Comparison of ENCODE assay signal across 7 cellular contexts in genomic region chr22:29270475-29271271, GRCh38. TPM values are rescaled to one million over a fixed set of nuclear protein-coding genes. Genes with fewer than 3 reads are reported as not detected.
DNase-seq lines count a peak whose midpoint lies in the region; ATAC-seq and TF ChIP-seq lines count a peak whose summit lies in the region.

No MANE protein-coding gene starts in this region.

- DNase-seq in HFF-Myc (ENCODE audit: extremely low read depth, low read depth) (no peak), SK-N-MC (ENCODE audit: low read depth, low spot score) (no peak), fibroblast of lung (ENCODE audit: low read depth in 2 of 2) (peak; percentile 43 to 62), sigmoid colon (no peak), NCI-H1048 (lab: John Stamatoyannopoulos, UW) (no peak), Ammon's horn (ENCODE audit: low spot score) (no peak)

- no peak overlapping the region for H2AFZ ChIP-seq in fibroblast of lung (ENCODE audit: low read length)

- peaks cover 87% of the 10 kb centered on the region for H3K79me2 ChIP-seq in fibroblast of lung (ENCODE audit: control insufficient read depth, insufficient read depth, low read length)

- 22 to 27% methylated on average over 9 of the region's 9 CpGs for WGBS in sigmoid colon, 2 donors

- no peak for TF ChIP-seq CTCF in HFF-Myc (IDR thresholded peaks at IDR 0.05; ENCODE audit: low read depth, low read length, missing control alignments)
- TF ChIP-seq CTCF in fibroblast of lung (conservative IDR thresholded peaks at IDR 0.05 in 1 of 2, IDR thresholded peaks at IDR 0.05 in 1 of 2; ENCODE audit: low read depth in 1 of 2, low read length in 2 of 2): no peak
- TF ChIP-seq CTCF in sigmoid colon (IDR thresholded peaks at IDR 0.05): no peak

- H3K27me3 ChIP-seq in fibroblast of lung (ENCODE audit: control insufficient read depth, insufficient read depth, low read length): no peaks in the 10 kb centered on the region
- no peaks in the 10 kb centered on the region for H3K27me3 ChIP-seq in sigmoid colon

- H3K36me3 ChIP-seq in SK-N-MC (ENCODE audit: insufficient read depth, low read length) (peaks cover 77% of the 10 kb centered on the region), fibroblast of lung (ENCODE audit: control insufficient read depth, insufficient read depth, low read length) (peaks cover 5% of the 10 kb centered on the region), sigmoid colon (peaks cover 6 to 38% (median 20%) of the 10 kb centered on the region in 4 donors)

- H3K27ac ChIP-seq in SK-N-MC (peak overlapping the region; percentile 16; the same call in 1 of the 2 replicates), fibroblast of lung (ENCODE audit: insufficient read depth, low read length) (peak overlapping the region; percentile 100), sigmoid colon (peak overlapping the region; percentile 94 to 100 (median 96))

- H3K4me3 ChIP-seq in HFF-Myc (replicated peaks; ENCODE audit: low read depth, low read length): peak overlapping the region; percentile 80
- peak overlapping the region; percentile 99 for H3K4me3 ChIP-seq in SK-N-MC
- peak overlapping the region; percentile 82 to 91 (median 88) for H3K4me3 ChIP-seq in fibroblast of lung (replicated peaks in 1 of 4; ENCODE audit: control extremely low read depth in 1 of 4, insufficient read depth in 1 of 4, low read depth in 3 of 4, low read length in 4 of 4)
- peak overlapping the region; percentile 72 to 80 (median 76) for H3K4me3 ChIP-seq in sigmoid colon

- TF ChIP-seq POLR2A in sigmoid colon (IDR thresholded peaks at IDR 0.05): no peak

- H3K4me1 ChIP-seq in fibroblast of lung (ENCODE audit: control insufficient read depth, extremely low read depth, insufficient read depth, low read length) (peaks cover 26% of the 10 kb centered on the region), sigmoid colon (peaks cover 0 to 80% (median 72%) of the 10 kb centered on the region in 4 donors)

- no peak for TF ChIP-seq EP300 in sigmoid colon (IDR thresholded peaks at IDR 0.05)

- ATAC-seq in HG03025 (IDR thresholded peaks at IDR 0.05; ENCODE audit: low FRiP score, unreplicated experiment): no peak

- H4K20me1 ChIP-seq in fibroblast of lung (ENCODE audit: control insufficient read depth, extremely low read depth, insufficient read depth, low read length): peaks cover 24% of the 10 kb centered on the region

- H3K9ac ChIP-seq in SK-N-MC (ENCODE audit: insufficient read length) (peak overlapping the region; percentile 100), fibroblast of lung (ENCODE audit: insufficient read depth, low read length) (no peak overlapping the region)

- intact Hi-C loops in sigmoid colon (cut with DNase I): no loop called here

- H3K9me3 ChIP-seq in SK-N-MC (ENCODE audit: low read depth, low read length) (no peaks in the 10 kb centered on the region), fibroblast of lung (ENCODE audit: control insufficient read depth, insufficient read depth, low read depth, low read length) (no peaks in the 10 kb centered on the region), sigmoid colon (no peaks in the 10 kb centered on the region)

- peak overlapping the region; percentile 100 for H3K4me2 ChIP-seq in fibroblast of lung (ENCODE audit: extremely low read depth, insufficient read depth, low read length)

RNA-seq across cellular contexts. Expression of gene EWSR1, which starts 2.6 kb away (rescaled TPM):
- 107 and 150 TPM in 2 replicates for total RNA-seq in fibroblast of lung
- polyA plus RNA-seq in fibroblast of lung: 172 and 224 TPM in 2 replicates
- polyA plus RNA-seq in fibroblast of lung (2012): 259 and 264 TPM in 2 replicates
- polyA minus RNA-seq in fibroblast of lung (ENCODE audit: low replicate concordance): 288 and 421 TPM in 2 replicates
- 100 to 1,000 TPM; 170 to 233 (median 177) TPM for total RNA-seq in sigmoid colon
- 100 to 1,000 TPM in 1 of 3 donors, 10 to 100 TPM in 2; 81.4 to 182 (median 83.5) TPM for polyA plus RNA-seq in sigmoid colon

RNA-seq across cellular contexts. Expression of gene RHBDD3, which starts 2.9 kb away (rescaled TPM):
- total RNA-seq in fibroblast of lung (20.3 and 20.6 TPM in 2 replicates), sigmoid colon (10 to 100 TPM; 16.1 to 20.5 (median 18.0) TPM)
- polyA plus RNA-seq in fibroblast of lung (6.7 and 7.2 TPM in 2 replicates), sigmoid colon (10 to 100 TPM in 1 of 3 donors, 1 to 10 TPM in 2; 5.4 to 40.7 (median 8.3) TPM)
- polyA plus RNA-seq in fibroblast of lung (2012): 12.9 and 13.3 TPM in 2 replicates
- polyA minus RNA-seq in fibroblast of lung (ENCODE audit: low replicate concordance): 4.2 and 5.3 TPM in 2 replicates

RNA-seq across cellular contexts. Expression of gene GAS2L1, which starts 35.8 kb away (rescaled TPM):
- total RNA-seq in fibroblast of lung (6.9 and 8.9 TPM in 2 replicates), sigmoid colon (10 to 100 TPM; 14.0 to 25.2 (median 19.3) TPM)
- polyA plus RNA-seq in fibroblast of lung (5.4 and 7.5 TPM in 2 replicates), sigmoid colon (10 to 100 TPM; 12.0 to 27.5 (median 23.8) TPM)
- polyA plus RNA-seq in fibroblast of lung (2012): 14.0 and 20.5 TPM in 2 replicates
- polyA minus RNA-seq in fibroblast of lung (ENCODE audit: low replicate concordance): 6.9 and 8.0 TPM in 2 replicates

RNA-seq across cellular contexts. Expression of gene RASL10A, which starts 44.8 kb away (rescaled TPM):
- not detected in 2 replicates for total RNA-seq in fibroblast of lung
- polyA plus RNA-seq in fibroblast of lung: not detected in 2 replicates
- polyA plus RNA-seq in fibroblast of lung (2012): not detected in 2 replicates
- polyA minus RNA-seq in fibroblast of lung (ENCODE audit: low replicate concordance): not detected in 2 replicates
- 1 to 10 TPM in 2 of 4 donors, under 1 TPM in 2; 0.33 to 1.7 (median 0.92) TPM for total RNA-seq in sigmoid colon
- 1 to 10 TPM in 1 of 3 donors, not detected in 2; 3.0 TPM for polyA plus RNA-seq in sigmoid colon

Comparison
In these comparisons a context has a peak if more than half of its experiments do, and no peak if none do; other contexts are left out.
1. DNase-seq: peak in fibroblast of lung (2 of 2); none in HFF-Myc (single experiment), SK-N-MC (single experiment), sigmoid colon (single experiment), NCI-H1048 (single experiment) and Ammon's horn (single experiment).
2. H3K27ac ChIP-seq: peak in every context shown above with its lines; median percentile 100 in fibroblast of lung; 96 in sigmoid colon; 16 in SK-N-MC.
3. Peak in every context shown above with its lines, with median percentiles within 50 percentile points of each other: H3K4me3 ChIP-seq.